1 cellular context compared by ENCODE assay signal in genomic region chr12:107474639-107475539, GRCh38.
TF ChIP-seq lines count a peak whose summit lies in the region.

No MANE protein-coding gene starts in this region.

TF ChIP-seq in IMR-90, 13 proteins besides CTCF, POLR2A, EP300 and RAD21:
- TF ChIP-seq USF2 (IDR thresholded peaks at IDR 0.05; ENCODE audit: low read depth, low read length) (no peak), MXI1 (IDR thresholded peaks at IDR 0.05; ENCODE audit: borderline replicate concordance, low read depth, low read length) (no peak), MAZ (IDR thresholded peaks at IDR 0.05; ENCODE audit: borderline replicate concordance, low read depth, low read length) (no peak), MAFK (IDR thresholded peaks at IDR 0.05; ENCODE audit: low read depth, low read length) (no peak), SMC3 (IDR thresholded peaks at IDR 0.05; ENCODE audit: low read depth, low read length) (no peak), RCOR1 (IDR thresholded peaks at IDR 0.05; ENCODE audit: insufficient replicate concordance, low read length) (no peak), CEBPB (IDR thresholded peaks at IDR 0.05; ENCODE audit: low read depth, low read length) (no peak), FOS (IDR thresholded peaks at IDR 0.05; ENCODE audit: low read depth, low read length) (no peak), NFE2L2 (IDR thresholded peaks at IDR 0.05; ENCODE audit: low read depth, low read length) (no peak), CHD1 (IDR thresholded peaks at IDR 0.05; ENCODE audit: low read depth, low read length) (no peak)
